Comparison of ENCODE assay signal across 10 cellular contexts in genomic region chr1:6491966-6492365, GRCh38.
A peak's percentile ranks its signal among the peaks of the same experiment; 100 is the strongest.
DNase-seq lines count a peak whose midpoint lies in the region; ATAC-seq lines count a peak whose summit lies in the region.
"Had no signal": no experiment of that assay in that cellular context is flagged by ENCODE, and none has a peak within 500 bp of the region (broad histone marks: within the 10 kb centered on the region; RNA-seq: fewer than 3 reads in every experiment).

No MANE protein-coding gene starts in this region.

- peak overlapping the region; percentile 74 for H3K4me3 Mint-ChIP-seq in activated naive CD4-positive, alpha-beta T cell treated with anti-CD3 and anti-CD28 coated beads, Interleukin-2, amount 10 ng/mL, durations not matched to agents 7 days and 5 days
- H3K4me3 Mint-ChIP-seq in stimulated activated effector memory CD8-positive, alpha-beta T cell treated with anti-CD3 and anti-CD28 coated beads, Interleukin-12 subunit alpha, Interleukin-12 subunit beta, amount 100 ng/mL, for 72 hours, result peak overlapping the region; percentile 79

- H3K36me3 ChIP-seq in SK-N-MC (ENCODE audit: insufficient read depth, low read length) (no peaks in the 10 kb centered on the region), HAP-1 (replicated peaks) (no peaks in the 10 kb centered on the region)

- CTCF ChIA-PET in activated naive CD4-positive, alpha-beta T cell treated with anti-CD3 and anti-CD28 coated beads, Interleukin-2, amount 10 ng/mL, durations not matched to agents 7 days and 5 days (lab: Charles Lee), result interaction anchor here (0.9 to 1.9 kb wide), 4 partner anchors 63 to 154 kb away, joined by 3 to 6 read pairs (median 3); partner anchors contain the start of genes NOL9 and TAS1R1

- ATAC-seq in stimulated activated effector memory CD8-positive, alpha-beta T cell treated with anti-CD3 and anti-CD28 coated beads, Interleukin-12 subunit alpha, Interleukin-12 subunit beta, amount 100 ng/mL, for 72 hours, result no peak
- no peak for ATAC-seq in GM21786 (IDR thresholded peaks at IDR 0.05; ENCODE audit: unreplicated experiment)

- peaks cover 33% of the 10 kb centered on the region for H3K27me3 Mint-ChIP-seq in activated naive CD4-positive, alpha-beta T cell treated with anti-CD3 and anti-CD28 coated beads, Interleukin-2, amount 10 ng/mL, durations not matched to agents 7 days and 5 days

- H3K27ac Mint-ChIP-seq in activated naive CD4-positive, alpha-beta T cell treated with anti-CD3 and anti-CD28 coated beads, Interleukin-2, amount 10 ng/mL, durations not matched to agents 7 days and 5 days, result no peak overlapping the region
- peak overlapping the region; percentile 43 for H3K27ac Mint-ChIP-seq in stimulated activated effector memory CD8-positive, alpha-beta T cell treated with anti-CD3 and anti-CD28 coated beads, Interleukin-12 subunit alpha, Interleukin-12 subunit beta, amount 100 ng/mL, for 72 hours

- no peak overlapping the region for H3K4me3 ChIP-seq in SK-N-MC
- H3K4me3 ChIP-seq in HAP-1, result no peak overlapping the region; the same call in 1 of the 2 replicates

- H3K9me3 Mint-ChIP-seq in activated naive CD4-positive, alpha-beta T cell treated with anti-CD3 and anti-CD28 coated beads, Interleukin-2, amount 10 ng/mL, durations not matched to agents 7 days and 5 days, result no peaks in the 10 kb centered on the region
- H3K9me3 Mint-ChIP-seq in stimulated activated effector memory CD8-positive, alpha-beta T cell treated with anti-CD3 and anti-CD28 coated beads, Interleukin-12 subunit alpha, Interleukin-12 subunit beta, amount 100 ng/mL, for 72 hours, result no peaks in the 10 kb centered on the region

- H3K27ac ChIP-seq in SK-N-MC (peak overlapping the region; percentile 33; the same call in 1 of the 2 replicates), epithelial cell of prostate (peak overlapping the region; percentile 100)

- no peak overlapping the region for H3K9ac ChIP-seq in SK-N-MC (ENCODE audit: insufficient read length)
- H3K9ac ChIP-seq: parathyroid adenoma had no signal

- DNase-seq in activated naive CD4-positive, alpha-beta T cell treated with anti-CD3 and anti-CD28 coated beads, Interleukin-2, amount 10 ng/mL, durations not matched to agents 7 days and 5 days, result no peak
- DNase-seq in activated naive CD4-positive, alpha-beta T cell treated with anti-CD3 and anti-CD28 coated beads, Interleukin-2, amount 50 U/mL, for 16 hours, result no peak
- DNase-seq in SK-N-MC (ENCODE audit: low read depth, low spot score), result no peak
- no peak for DNase-seq in epithelial cell of prostate (ENCODE audit: low read depth, low spot score)
- DNase-seq in stimulated activated effector memory CD8-positive, alpha-beta T cell treated with anti-CD3 and anti-CD28 coated beads, Interleukin-12 subunit alpha, Interleukin-12 subunit beta, amount 100 ng/mL, for 72 hours (ENCODE audit: low spot score in 2 of 2), result no peak
- no peak for DNase-seq in HAP-1 (ENCODE audit: low spot score in 2 of 2)
- no peak for DNase-seq in T-helper 9 cell
- DNase-seq: activated CD4-positive, alpha-beta T cell treated with anti-CD3 and anti-CD28 coated beads, Interleukin-2, amount 50 U/mL, for 4 hours had no signal

- H3K9me3 ChIP-seq in SK-N-MC (ENCODE audit: low read depth, low read length) (no peaks in the 10 kb centered on the region), HAP-1 (no peaks in the 10 kb centered on the region)

- H3K4me1 ChIP-seq in HAP-1, result peaks cover 16% of the 10 kb centered on the region

- peaks cover 36% of the 10 kb centered on the region for H3K4me1 Mint-ChIP-seq in activated naive CD4-positive, alpha-beta T cell treated with anti-CD3 and anti-CD28 coated beads, Interleukin-2, amount 10 ng/mL, durations not matched to agents 7 days and 5 days
- peaks cover 20% of the 10 kb centered on the region for H3K4me1 Mint-ChIP-seq in stimulated activated effector memory CD8-positive, alpha-beta T cell treated with anti-CD3 and anti-CD28 coated beads, Interleukin-12 subunit alpha, Interleukin-12 subunit beta, amount 100 ng/mL, for 72 hours

- in situ Hi-C loops in HAP-1 (cut with MboI; ENCODE audit: low sequenced_read_pairs), result no loop called here

- H3K36me3 Mint-ChIP-seq in activated naive CD4-positive, alpha-beta T cell treated with anti-CD3 and anti-CD28 coated beads, Interleukin-2, amount 10 ng/mL, durations not matched to agents 7 days and 5 days, result no peaks in the 10 kb centered on the region
- no peaks in the 10 kb centered on the region for H3K36me3 Mint-ChIP-seq in stimulated activated effector memory CD8-positive, alpha-beta T cell treated with anti-CD3 and anti-CD28 coated beads, Interleukin-12 subunit alpha, Interleukin-12 subunit beta, amount 100 ng/mL, for 72 hours

- H3K27me3 ChIP-seq in HAP-1 (ENCODE audit: low read depth), result no peaks in the 10 kb centered on the region
